Comparison of ENCODE assay signal across 1 cellular context in genomic region chr2:38720613-38721241, GRCh38.
TF ChIP-seq lines count a peak whose summit lies in the region.

No MANE protein-coding gene starts in this region.

TF ChIP-seq in SK-N-SH treated with all-trans-retinoic acid at 6 μM for 48 hours, 23 proteins besides CTCF, POLR2A, EP300 and RAD21 (continued from another document):
- peak; percentile 67 for TF ChIP-seq ISL1 (CRISPR knock-in tag; IDR thresholded peaks at IDR 0.05)
